ENCODE assay signal across 9 cellular contexts in the genomic region with DNA sequence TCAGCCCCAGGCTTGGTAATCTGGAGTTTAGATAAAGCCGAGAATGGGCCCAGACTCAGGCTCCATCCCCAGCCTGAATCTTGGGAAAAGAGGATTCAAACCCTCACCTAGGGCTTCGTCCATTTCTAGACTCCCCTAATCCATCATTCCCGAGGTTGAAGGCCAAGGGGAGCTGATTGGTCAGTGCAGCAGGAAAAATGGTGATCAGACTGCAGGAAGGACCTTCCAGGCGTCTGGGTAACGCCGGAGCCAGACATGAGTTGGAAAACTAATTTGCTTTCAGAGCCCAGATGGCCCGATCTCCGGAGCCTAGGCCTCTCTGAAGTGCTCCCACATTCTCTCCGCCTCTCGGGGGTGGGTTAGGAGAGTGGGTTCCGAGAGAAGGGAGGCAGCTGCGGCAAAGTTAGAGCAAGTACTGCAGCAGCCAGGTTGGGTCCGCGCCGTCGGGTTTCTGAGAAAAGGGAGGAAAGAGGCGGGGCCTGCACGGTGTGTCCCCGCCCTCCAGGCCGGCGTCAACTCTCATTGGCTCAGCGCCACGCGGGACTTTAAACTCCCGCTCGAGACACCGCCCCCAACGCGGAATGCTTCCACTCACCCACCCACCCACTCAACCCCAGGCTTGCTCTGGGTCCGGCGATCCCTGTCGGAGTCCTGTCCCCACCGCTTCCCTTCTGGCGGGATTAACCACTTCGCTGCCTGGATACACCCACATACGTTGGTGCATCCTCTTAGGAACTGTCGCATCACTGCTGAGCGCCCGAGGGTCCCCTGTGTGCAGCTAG.
DNase-seq lines count a peak whose midpoint lies in the region; ATAC-seq, FAIRE-seq and TF ChIP-seq lines count a peak whose summit lies in the region.
"Had no signal": no experiment of that assay in that cellular context is flagged by ENCODE, and none has a peak within 500 bp of the region (broad histone marks: within the 10 kb centered on the region; RNA-seq: fewer than 3 reads in every experiment).

No MANE protein-coding gene starts in this region.

- ATAC-seq in stimulated activated effector memory CD8-positive, alpha-beta T cell treated with anti-CD3 and anti-CD28 coated beads, Interleukin-12 subunit alpha, Interleukin-12 subunit beta, amount 100 ng/mL, for 72 hours, result no peak
- no peak for ATAC-seq in GM18868 (IDR thresholded peaks at IDR 0.05; ENCODE audit: unreplicated experiment)

- TF ChIP-seq CTCF in cardiac fibroblast (IDR thresholded peaks at IDR 0.05; ENCODE audit: low read depth, low read length), result no peak

- FAIRE-seq in GM19239 (lab: Jason Lieb, UNC), result no peak
- FAIRE-seq: G401.6 had no signal

- H3K4me3 ChIP-seq in cardiac fibroblast (replicated peaks in 1 of 2; ENCODE audit: low read depth in 2 of 2, low read length in 2 of 2), result no peak overlapping the region

- no peaks in the 10 kb centered on the region for H3K36me3 Mint-ChIP-seq in stimulated activated effector memory CD8-positive, alpha-beta T cell treated with anti-CD3 and anti-CD28 coated beads, Interleukin-12 subunit alpha, Interleukin-12 subunit beta, amount 100 ng/mL, for 72 hours

- peak; percentile 56 to 61 for DNase-seq in activated T-cell treated with anti-CD3 and anti-CD28 coated beads, Interleukin-2, amount 50 U/mL, for 48 hours
- DNase-seq in activated T-cell treated with anti-CD3 and anti-CD28 coated beads, Interleukin-2, amount 50 U/mL, for 1 hour, result no peak
- peak; percentile 59 to 66 for DNase-seq in NCI-H524 (lab: John Stamatoyannopoulos, UW)
- peak; percentile 15 to 24 for DNase-seq in cardiac fibroblast (ENCODE audit: low read depth in 2 of 2)
- DNase-seq in stimulated activated effector memory CD8-positive, alpha-beta T cell treated with anti-CD3 and anti-CD28 coated beads, Interleukin-12 subunit alpha, Interleukin-12 subunit beta, amount 100 ng/mL, for 72 hours (ENCODE audit: low spot score in 2 of 2), result peak in 1 of 2 donors; percentile 52
- no peak for DNase-seq in GM19239 (ENCODE audit: insufficient read length, low spot score)
- DNase-seq in NCI-H345 treated with DMSO at 0.1 percent for 48 hours (lab: John Stamatoyannopoulos, UW; ENCODE audit: unreplicated experiment), result no peak

- H3K27ac Mint-ChIP-seq in stimulated activated effector memory CD8-positive, alpha-beta T cell treated with anti-CD3 and anti-CD28 coated beads, Interleukin-12 subunit alpha, Interleukin-12 subunit beta, amount 100 ng/mL, for 72 hours, result peak overlapping the region; percentile 6

- H3K4me3 Mint-ChIP-seq in stimulated activated effector memory CD8-positive, alpha-beta T cell treated with anti-CD3 and anti-CD28 coated beads, Interleukin-12 subunit alpha, Interleukin-12 subunit beta, amount 100 ng/mL, for 72 hours, result peak overlapping the region; percentile 66

- no peaks in the 10 kb centered on the region for H3K9me3 Mint-ChIP-seq in stimulated activated effector memory CD8-positive, alpha-beta T cell treated with anti-CD3 and anti-CD28 coated beads, Interleukin-12 subunit alpha, Interleukin-12 subunit beta, amount 100 ng/mL, for 72 hours

- peaks cover 48% of the 10 kb centered on the region for H3K4me1 Mint-ChIP-seq in stimulated activated effector memory CD8-positive, alpha-beta T cell treated with anti-CD3 and anti-CD28 coated beads, Interleukin-12 subunit alpha, Interleukin-12 subunit beta, amount 100 ng/mL, for 72 hours

Comparison
In these comparisons a context has a peak if more than half of its experiments do, and no peak if none do; other contexts are left out.
1. DNase-seq: peak in activated T-cell treated with anti-CD3 and anti-CD28 coated beads, Interleukin-2, amount 50 U/mL, for 48 hours (2 of 2), NCI-H524 (2 of 2) and cardiac fibroblast (2 of 2); none in activated T-cell treated with anti-CD3 and anti-CD28 coated beads, Interleukin-2, amount 50 U/mL, for 1 hour (single experiment), GM19239 (single experiment) and NCI-H345 treated with DMSO at 0.1 percent for 48 hours (single experiment).